In the genomic region with DNA sequence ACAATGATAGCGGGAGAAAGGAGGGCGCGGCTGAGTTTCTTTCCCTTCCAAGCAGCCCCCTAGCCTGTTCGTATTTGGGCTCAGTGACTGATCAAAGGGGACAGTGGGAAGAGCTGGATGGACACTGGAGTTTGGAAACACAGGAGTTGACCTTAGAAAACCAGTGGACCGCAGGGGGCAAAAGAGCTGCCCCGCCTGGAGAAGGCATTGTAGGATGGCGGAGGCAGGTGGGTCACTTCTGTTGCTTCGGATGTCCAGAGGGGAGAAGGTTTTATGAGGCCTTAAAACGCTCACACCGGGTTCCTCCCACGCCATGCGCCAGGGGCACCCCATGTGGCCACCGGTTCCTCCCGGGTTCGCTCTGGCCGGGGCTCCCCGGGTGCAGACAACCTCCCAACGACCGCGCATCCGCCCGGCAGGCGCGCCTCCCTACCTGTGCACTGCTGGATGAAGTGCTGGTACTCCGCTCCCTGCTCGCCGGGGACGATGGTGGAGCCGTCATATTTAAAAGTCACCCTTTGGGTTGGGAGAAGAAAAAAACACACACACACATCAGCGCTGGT, we compare ENCODE assay signal across 2 cellular contexts.
TF ChIP-seq lines count a peak whose summit lies in the region.

No MANE protein-coding gene starts in this region.

TF ChIP-seq in HEK293T, 16 proteins besides CTCF, POLR2A, EP300 and RAD21:
- TF ChIP-seq ARNT (IDR thresholded peaks at IDR 0.05) (no peak), NFRKB (IDR thresholded peaks at IDR 0.05) (no peak), L3MBTL2 (conservative IDR thresholded peaks at IDR 0.05) (no peak), ZNF384 (IDR thresholded peaks at IDR 0.05) (no peak), SUZ12 (IDR thresholded peaks at IDR 0.05) (no peak), CTBP1 (IDR thresholded peaks at IDR 0.05; ENCODE audit: borderline replicate concordance) (no peak), FOXA1 (IDR thresholded peaks at IDR 0.05) (no peak), ELF4 (IDR thresholded peaks at IDR 0.05) (no peak), FOXK2 (IDR thresholded peaks at IDR 0.05) (no peak)
TF ChIP-seq in HEK293T: peak in this region for 0.

TF ChIP-seq in K562, 482 proteins besides CTCF, POLR2A, EP300 and RAD21 (continues in another document):
- TF ChIP-seq, protein P1, sequence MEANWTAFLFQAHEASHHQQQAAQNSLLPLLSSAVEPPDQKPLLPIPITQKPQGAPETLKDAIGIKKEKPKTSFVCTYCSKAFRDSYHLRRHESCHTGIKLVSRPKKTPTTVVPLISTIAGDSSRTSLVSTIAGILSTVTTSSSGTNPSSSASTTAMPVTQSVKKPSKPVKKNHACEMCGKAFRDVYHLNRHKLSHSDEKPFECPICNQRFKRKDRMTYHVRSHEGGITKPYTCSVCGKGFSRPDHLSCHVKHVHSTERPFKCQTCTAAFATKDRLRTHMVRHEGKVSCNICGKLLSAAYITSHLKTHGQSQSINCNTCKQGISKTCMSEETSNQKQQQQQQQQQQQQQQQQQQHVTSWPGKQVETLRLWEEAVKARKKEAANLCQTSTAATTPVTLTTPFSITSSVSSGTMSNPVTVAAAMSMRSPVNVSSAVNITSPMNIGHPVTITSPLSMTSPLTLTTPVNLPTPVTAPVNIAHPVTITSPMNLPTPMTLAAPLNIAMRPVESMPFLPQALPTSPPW (CRISPR knock-in tag; IDR thresholded peaks at IDR 0.05), result peak; percentile 17; the same call in 1 of the 2 replicates
- TF ChIP-seq ZBTB34 (CRISPR knock-in tag; IDR thresholded peaks at IDR 0.05) (no peak), ZNF766 (CRISPR knock-in tag; conservative IDR thresholded peaks at IDR 0.05) (no peak), ZNF316 (IDR thresholded peaks at IDR 0.05) (no peak), SMARCA5 (IDR thresholded peaks at IDR 0.05) (no peak), RAD51 (IDR thresholded peaks at IDR 0.05; ENCODE audit: borderline replicate concordance, low read depth) (no peak), TARDBP (IDR thresholded peaks at IDR 0.05) (no peak), CC2D1A (IDR thresholded peaks at IDR 0.05) (no peak), NR4A1 (CRISPR knock-in tag; IDR thresholded peaks at IDR 0.05) (no peak), NR4A1 (tag; IDR thresholded peaks at IDR 0.05) (no peak), NONO (IDR thresholded peaks at IDR 0.05; ENCODE audit: low read depth in 2 of 2, low read length in 1 of 2) (no peak), SMAD3 (CRISPR knock-in tag; conservative IDR thresholded peaks at IDR 0.05) (no peak), ZEB2 (IDR thresholded peaks at IDR 0.05) (peak; percentile 60), ZNF589 (CRISPR knock-in tag; IDR thresholded peaks at IDR 0.05; ENCODE audit: low read depth) (no peak), FOXP1 (CRISPR knock-in tag; IDR thresholded peaks at IDR 0.05) (peak; percentile 11; the same call in 1 of the 2 replicates), DACH1 (IDR thresholded peaks at IDR 0.05; ENCODE audit: partially characterized antibody) (no peak), GABPB1 (CRISPR knock-in tag; IDR thresholded peaks at IDR 0.05) (no peak), GTF2E2 (tag; IDR thresholded peaks at IDR 0.05) (no peak), TRIM24 (IDR thresholded peaks at IDR 0.05) (no peak), CSDE1 (IDR thresholded peaks at IDR 0.05) (no peak), NFE2 (IDR thresholded peaks at IDR 0.05; ENCODE audit: low read depth) (no peak), DMBX1 (CRISPR knock-in tag; IDR thresholded peaks at IDR 0.05; ENCODE audit: borderline replicate concordance) (no peak), RBBP5 (IDR thresholded peaks at IDR 0.05; ENCODE audit: borderline replicate concordance, insufficient read depth, low read length, poor library complexity, severe bottlenecking) (no peak), ETV5 (CRISPR knock-in tag; IDR thresholded peaks at IDR 0.05; ENCODE audit: low read depth) (no peak), ZNF511 (CRISPR knock-in tag; IDR thresholded peaks at IDR 0.05) (no peak), BRCA1 (IDR thresholded peaks at IDR 0.05) (no peak), BRCA1 (CRISPR knock-in tag; IDR thresholded peaks at IDR 0.05) (no peak), CHCHD3 (CRISPR knock-in tag; IDR thresholded peaks at IDR 0.05) (no peak), NEUROD1 (IDR thresholded peaks at IDR 0.05; ENCODE audit: borderline replicate concordance, low read depth, low read length, partially characterized antibody) (no peak), SIX5 (IDR thresholded peaks at IDR 0.05; ENCODE audit: borderline replicate concordance in 1 of 2, insufficient read depth in 1 of 2, low read depth in 1 of 2, low read length in 2 of 2) (no peak), ZBTB2 (IDR thresholded peaks at IDR 0.05) (0 out of 2 replicates have a peak, but pooled peaks have one; percentile 46), FOXA3 (CRISPR knock-in tag; conservative IDR thresholded peaks at IDR 0.05 in 1 of 2, IDR thresholded peaks at IDR 0.05 in 1 of 2) (no peak), ZNF444 (CRISPR knock-in tag; IDR thresholded peaks at IDR 0.05) (no peak), ZNF584 (CRISPR knock-in tag; IDR thresholded peaks at IDR 0.05; ENCODE audit: low read depth) (no peak), HDAC6 (IDR thresholded peaks at IDR 0.05; ENCODE audit: low read depth, low read length) (0 out of 2 replicates have a peak, but pooled peaks have one; percentile 28), THAP12 (CRISPR knock-in tag; IDR thresholded peaks at IDR 0.05) (no peak), PHF20 (IDR thresholded peaks at IDR 0.05; ENCODE audit: partially characterized antibody) (no peak), CEBPG (CRISPR knock-in tag; IDR thresholded peaks at IDR 0.05) (no peak; the same call in 1 of the 2 replicates), CEBPG (tag; conservative IDR thresholded peaks at IDR 0.05 in 1 of 2, IDR thresholded peaks at IDR 0.05 in 1 of 2) (no peak), ZNF239 (CRISPR knock-in tag; IDR thresholded peaks at IDR 0.05) (no peak), CBX2 (IDR thresholded peaks at IDR 0.05; ENCODE audit: insufficient read depth, low read length, poor library complexity, severe bottlenecking) (no peak), NR2C1 (IDR thresholded peaks at IDR 0.05) (no peak), NR2C1 (tag; IDR thresholded peaks at IDR 0.05) (no peak)
- TF ChIP-seq, protein P2, sequence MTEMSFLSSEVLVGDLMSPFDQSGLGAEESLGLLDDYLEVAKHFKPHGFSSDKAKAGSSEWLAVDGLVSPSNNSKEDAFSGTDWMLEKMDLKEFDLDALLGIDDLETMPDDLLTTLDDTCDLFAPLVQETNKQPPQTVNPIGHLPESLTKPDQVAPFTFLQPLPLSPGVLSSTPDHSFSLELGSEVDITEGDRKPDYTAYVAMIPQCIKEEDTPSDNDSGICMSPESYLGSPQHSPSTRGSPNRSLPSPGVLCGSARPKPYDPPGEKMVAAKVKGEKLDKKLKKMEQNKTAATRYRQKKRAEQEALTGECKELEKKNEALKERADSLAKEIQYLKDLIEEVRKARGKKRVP (CRISPR knock-in tag; IDR thresholded peaks at IDR 0.05), result no peak
- TF ChIP-seq, protein P3, sequence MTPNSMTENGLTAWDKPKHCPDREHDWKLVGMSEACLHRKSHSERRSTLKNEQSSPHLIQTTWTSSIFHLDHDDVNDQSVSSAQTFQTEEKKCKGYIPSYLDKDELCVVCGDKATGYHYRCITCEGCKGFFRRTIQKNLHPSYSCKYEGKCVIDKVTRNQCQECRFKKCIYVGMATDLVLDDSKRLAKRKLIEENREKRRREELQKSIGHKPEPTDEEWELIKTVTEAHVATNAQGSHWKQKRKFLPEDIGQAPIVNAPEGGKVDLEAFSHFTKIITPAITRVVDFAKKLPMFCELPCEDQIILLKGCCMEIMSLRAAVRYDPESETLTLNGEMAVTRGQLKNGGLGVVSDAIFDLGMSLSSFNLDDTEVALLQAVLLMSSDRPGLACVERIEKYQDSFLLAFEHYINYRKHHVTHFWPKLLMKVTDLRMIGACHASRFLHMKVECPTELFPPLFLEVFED (CRISPR knock-in tag; conservative IDR thresholded peaks at IDR 0.05), result no peak
- TF ChIP-seq, protein P4, sequence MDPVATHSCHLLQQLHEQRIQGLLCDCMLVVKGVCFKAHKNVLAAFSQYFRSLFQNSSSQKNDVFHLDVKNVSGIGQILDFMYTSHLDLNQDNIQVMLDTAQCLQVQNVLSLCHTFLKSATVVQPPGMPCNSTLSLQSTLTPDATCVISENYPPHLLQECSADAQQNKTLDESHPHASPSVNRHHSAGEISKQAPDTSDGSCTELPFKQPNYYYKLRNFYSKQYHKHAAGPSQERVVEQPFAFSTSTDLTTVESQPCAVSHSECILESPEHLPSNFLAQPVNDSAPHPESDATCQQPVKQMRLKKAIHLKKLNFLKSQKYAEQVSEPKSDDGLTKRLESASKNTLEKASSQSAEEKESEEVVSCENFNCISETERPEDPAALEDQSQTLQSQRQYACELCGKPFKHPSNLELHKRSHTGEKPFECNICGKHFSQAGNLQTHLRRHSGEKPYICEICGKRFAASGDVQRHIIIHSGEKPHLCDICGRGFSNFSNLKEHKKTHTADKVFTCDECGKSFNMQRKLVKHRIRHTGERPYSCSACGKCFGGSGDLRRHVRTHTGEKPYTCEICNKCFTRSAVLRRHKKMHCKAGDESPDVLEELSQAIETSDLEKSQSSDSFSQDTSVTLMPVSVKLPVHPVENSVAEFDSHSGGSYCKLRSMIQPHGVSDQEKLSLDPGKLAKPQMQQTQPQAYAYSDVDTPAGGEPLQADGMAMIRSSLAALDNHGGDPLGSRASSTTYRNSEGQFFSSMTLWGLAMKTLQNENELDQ (CRISPR knock-in tag; IDR thresholded peaks at IDR 0.05; ENCODE audit: borderline replicate concordance), result no peak
- TF ChIP-seq, protein P5, sequence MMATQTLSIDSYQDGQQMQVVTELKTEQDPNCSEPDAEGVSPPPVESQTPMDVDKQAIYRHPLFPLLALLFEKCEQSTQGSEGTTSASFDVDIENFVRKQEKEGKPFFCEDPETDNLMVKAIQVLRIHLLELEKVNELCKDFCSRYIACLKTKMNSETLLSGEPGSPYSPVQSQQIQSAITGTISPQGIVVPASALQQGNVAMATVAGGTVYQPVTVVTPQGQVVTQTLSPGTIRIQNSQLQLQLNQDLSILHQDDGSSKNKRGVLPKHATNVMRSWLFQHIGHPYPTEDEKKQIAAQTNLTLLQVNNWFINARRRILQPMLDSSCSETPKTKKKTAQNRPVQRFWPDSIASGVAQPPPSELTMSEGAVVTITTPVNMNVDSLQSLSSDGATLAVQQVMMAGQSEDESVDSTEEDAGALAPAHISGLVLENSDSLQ (IDR thresholded peaks at IDR 0.05), result no peak
- TF ChIP-seq, protein P6, sequence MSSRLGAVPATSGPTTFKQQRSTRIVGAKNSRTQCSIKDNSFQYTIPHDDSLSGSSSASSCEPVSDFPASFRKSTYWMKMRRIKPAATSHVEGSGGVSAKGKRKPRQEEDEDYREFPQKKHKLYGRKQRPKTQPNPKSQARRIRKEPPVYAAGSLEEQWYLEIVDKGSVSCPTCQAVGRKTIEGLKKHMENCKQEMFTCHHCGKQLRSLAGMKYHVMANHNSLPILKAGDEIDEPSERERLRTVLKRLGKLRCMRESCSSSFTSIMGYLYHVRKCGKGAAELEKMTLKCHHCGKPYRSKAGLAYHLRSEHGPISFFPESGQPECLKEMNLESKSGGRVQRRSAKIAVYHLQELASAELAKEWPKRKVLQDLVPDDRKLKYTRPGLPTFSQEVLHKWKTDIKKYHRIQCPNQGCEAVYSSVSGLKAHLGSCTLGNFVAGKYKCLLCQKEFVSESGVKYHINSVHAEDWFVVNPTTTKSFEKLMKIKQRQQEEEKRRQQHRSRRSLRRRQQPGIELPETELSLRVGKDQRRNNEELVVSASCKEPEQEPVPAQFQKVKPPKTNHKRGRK (tag; IDR thresholded peaks at IDR 0.05), result no peak
